Comparison of ENCODE assay signal across 1 cellular context in the genomic region with DNA sequence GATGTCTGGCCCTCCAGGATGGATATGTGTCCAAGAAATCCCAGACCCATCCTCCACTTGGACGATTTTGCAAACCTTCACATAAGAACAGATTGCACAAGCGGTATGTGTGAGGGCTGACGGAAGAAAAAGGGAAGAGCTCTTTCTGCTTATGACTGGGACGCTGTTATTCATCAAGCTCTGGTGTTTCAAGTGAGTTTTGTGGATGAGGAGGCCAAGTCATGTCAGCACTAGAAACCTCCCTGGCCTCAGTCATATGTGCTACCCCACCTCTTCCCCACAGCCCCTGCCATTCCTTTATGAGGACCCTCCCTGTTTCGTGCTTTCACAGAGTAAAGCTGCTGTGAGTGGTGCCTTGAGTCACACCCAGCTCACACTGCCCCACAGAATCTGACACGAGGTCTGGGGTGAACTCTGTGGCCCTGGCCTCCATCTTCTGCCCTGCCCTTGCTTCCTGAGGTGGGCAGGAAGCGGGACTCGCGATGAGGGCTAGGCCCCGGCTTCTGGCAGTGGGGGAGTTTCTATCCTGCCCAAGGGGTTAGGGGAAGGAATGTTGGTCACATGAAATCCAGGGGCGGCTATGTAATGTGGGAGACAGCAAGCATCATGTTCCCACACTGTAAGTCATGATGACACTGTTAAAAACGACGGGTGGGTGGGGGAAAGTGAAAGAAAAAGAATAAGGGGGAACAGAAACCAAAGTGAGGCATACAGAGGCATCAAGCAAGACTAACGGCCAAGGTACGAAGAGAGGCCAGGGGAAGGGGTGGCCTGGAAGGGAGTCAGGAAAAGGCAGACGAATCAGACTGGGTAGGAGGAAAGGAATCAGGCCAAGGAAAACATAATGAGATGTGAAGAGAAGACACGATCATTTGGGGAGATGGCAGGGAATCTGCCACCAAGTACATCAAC.
A peak's percentile ranks its signal among the peaks of the same experiment; 100 is the strongest.
TF ChIP-seq lines count a peak whose summit lies in the region.

No MANE protein-coding gene starts in this region.

TF ChIP-seq in GM12878, 131 proteins besides CTCF, POLR2A, EP300 and RAD21 (continues in another document):
- TF ChIP-seq, protein P1, sequence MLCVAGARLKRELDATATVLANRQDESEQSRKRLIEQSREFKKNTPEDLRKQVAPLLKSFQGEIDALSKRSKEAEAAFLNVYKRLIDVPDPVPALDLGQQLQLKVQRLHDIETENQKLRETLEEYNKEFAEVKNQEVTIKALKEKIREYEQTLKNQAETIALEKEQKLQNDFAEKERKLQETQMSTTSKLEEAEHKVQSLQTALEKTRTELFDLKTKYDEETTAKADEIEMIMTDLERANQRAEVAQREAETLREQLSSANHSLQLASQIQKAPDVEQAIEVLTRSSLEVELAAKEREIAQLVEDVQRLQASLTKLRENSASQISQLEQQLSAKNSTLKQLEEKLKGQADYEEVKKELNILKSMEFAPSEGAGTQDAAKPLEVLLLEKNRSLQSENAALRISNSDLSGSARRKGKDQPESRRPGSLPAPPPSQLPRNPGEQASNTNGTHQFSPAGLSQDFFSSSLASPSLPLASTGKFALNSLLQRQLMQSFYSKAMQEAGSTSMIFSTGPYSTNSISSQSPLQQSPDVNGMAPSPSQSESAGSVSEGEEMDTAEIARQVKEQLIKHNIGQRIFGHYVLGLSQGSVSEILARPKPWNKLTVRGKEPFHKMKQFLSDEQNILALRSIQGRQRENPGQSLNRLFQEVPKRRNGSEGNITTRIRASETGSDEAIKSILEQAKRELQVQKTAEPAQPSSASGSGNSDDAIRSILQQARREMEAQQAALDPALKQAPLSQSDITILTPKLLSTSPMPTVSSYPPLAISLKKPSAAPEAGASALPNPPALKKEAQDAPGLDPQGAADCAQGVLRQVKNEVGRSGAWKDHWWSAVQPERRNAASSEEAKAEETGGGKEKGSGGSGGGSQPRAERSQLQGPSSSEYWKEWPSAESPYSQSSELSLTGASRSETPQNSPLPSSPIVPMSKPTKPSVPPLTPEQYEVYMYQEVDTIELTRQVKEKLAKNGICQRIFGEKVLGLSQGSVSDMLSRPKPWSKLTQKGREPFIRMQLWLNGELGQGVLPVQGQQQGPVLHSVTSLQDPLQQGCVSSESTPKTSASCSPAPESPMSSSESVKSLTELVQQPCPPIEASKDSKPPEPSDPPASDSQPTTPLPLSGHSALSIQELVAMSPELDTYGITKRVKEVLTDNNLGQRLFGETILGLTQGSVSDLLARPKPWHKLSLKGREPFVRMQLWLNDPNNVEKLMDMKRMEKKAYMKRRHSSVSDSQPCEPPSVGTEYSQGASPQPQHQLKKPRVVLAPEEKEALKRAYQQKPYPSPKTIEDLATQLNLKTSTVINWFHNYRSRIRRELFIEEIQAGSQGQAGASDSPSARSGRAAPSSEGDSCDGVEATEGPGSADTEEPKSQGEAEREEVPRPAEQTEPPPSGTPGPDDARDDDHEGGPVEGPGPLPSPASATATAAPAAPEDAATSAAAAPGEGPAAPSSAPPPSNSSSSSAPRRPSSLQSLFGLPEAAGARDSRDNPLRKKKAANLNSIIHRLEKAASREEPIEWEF (IDR thresholded peaks at IDR 0.05; ENCODE audit: insufficient replicate concordance, low read depth, low read length), result peak; percentile 49
- TF ChIP-seq ZBED1 (IDR thresholded peaks at IDR 0.05; ENCODE audit: borderline replicate concordance) (peak; percentile 46; the same call in 1 of the 2 replicates), NFIC (IDR thresholded peaks at IDR 0.05; ENCODE audit: low read depth, low read length) (peak; percentile 92), PML (IDR thresholded peaks at IDR 0.05; ENCODE audit: low read length) (peak; percentile 56; the same call in 1 of the 2 replicates), CBX3 (IDR thresholded peaks at IDR 0.05; ENCODE audit: borderline replicate concordance, low read depth) (no peak), TBL1XR1 (IDR thresholded peaks at IDR 0.05; ENCODE audit: low read depth, low read length) (no peak), MXI1 (IDR thresholded peaks at IDR 0.05; ENCODE audit: low read depth, low read length) (peak; percentile 59; the same call in 1 of the 2 replicates), ZNF24 (IDR thresholded peaks at IDR 0.05) (no peak; the same call in 1 of the 2 replicates), SUZ12 (IDR thresholded peaks at IDR 0.05; ENCODE audit: unreplicated experiment) (no peak), RFX5 (IDR thresholded peaks at IDR 0.05; ENCODE audit: low read depth, low read length) (no peak), SUPT20H (IDR thresholded peaks at IDR 0.05; ENCODE audit: borderline replicate concordance, control insufficient read depth, low read depth, low read length) (no peak), GATAD2B (conservative IDR thresholded peaks at IDR 0.05; ENCODE audit: low read depth) (0 out of 2 replicates have a peak, but pooled peaks have one; percentile 78), SREBF1 (IDR thresholded peaks at IDR 0.05; ENCODE audit: low read length) (no peak), CREB1 (IDR thresholded peaks at IDR 0.05; ENCODE audit: low read depth) (peak; percentile 62), HCFC1 (IDR thresholded peaks at IDR 0.05; ENCODE audit: low read length) (0 out of 2 replicates have a peak, but pooled peaks have one; percentile 9), HDAC2 (IDR thresholded peaks at IDR 0.05) (no peak), CHD2 (IDR thresholded peaks at IDR 0.05; ENCODE audit: borderline replicate concordance, low read depth, low read length) (peak; percentile 22; the same call in 1 of the 2 replicates), JUND (IDR thresholded peaks at IDR 0.05; ENCODE audit: low read depth, low read length) (peak; percentile 79; the same call in 1 of the 2 replicates), FOS (IDR thresholded peaks at IDR 0.05; ENCODE audit: borderline replicate concordance, extremely low read depth, insufficient read length) (no peak), ASH2L (IDR thresholded peaks at IDR 0.05; ENCODE audit: borderline replicate concordance, low read depth) (no peak; the same call in 1 of the 2 replicates), ATF7 (IDR thresholded peaks at IDR 0.05; ENCODE audit: low read depth) (peak; percentile 94), RB1 (IDR thresholded peaks at IDR 0.05; ENCODE audit: borderline replicate concordance) (peak; percentile 44; the same call in 1 of the 2 replicates), IKZF1 (conservative IDR thresholded peaks at IDR 0.05) (peak; percentile 86; the same call in 1 of the 2 replicates), TAF1 (IDR thresholded peaks at IDR 0.05; ENCODE audit: borderline replicate concordance, low read depth, low read length) (peak; percentile 58), NR2C1 (IDR thresholded peaks at IDR 0.05) (no peak), BHLHE40 (IDR thresholded peaks at IDR 0.05; ENCODE audit: borderline replicate concordance in 1 of 2, low read depth in 2 of 2, low read length in 1 of 2) (peak; percentile 53 to 71)
- TF ChIP-seq, protein P2, sequence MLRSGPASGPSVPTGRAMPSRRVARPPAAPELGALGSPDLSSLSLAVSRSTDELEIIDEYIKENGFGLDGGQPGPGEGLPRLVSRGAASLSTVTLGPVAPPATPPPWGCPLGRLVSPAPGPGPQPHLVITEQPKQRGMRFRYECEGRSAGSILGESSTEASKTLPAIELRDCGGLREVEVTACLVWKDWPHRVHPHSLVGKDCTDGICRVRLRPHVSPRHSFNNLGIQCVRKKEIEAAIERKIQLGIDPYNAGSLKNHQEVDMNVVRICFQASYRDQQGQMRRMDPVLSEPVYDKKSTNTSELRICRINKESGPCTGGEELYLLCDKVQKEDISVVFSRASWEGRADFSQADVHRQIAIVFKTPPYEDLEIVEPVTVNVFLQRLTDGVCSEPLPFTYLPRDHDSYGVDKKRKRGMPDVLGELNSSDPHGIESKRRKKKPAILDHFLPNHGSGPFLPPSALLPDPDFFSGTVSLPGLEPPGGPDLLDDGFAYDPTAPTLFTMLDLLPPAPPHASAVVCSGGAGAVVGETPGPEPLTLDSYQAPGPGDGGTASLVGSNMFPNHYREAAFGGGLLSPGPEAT (IDR thresholded peaks at IDR 0.05; ENCODE audit: low read depth), result peak; percentile 83
- TF ChIP-seq, protein P3, sequence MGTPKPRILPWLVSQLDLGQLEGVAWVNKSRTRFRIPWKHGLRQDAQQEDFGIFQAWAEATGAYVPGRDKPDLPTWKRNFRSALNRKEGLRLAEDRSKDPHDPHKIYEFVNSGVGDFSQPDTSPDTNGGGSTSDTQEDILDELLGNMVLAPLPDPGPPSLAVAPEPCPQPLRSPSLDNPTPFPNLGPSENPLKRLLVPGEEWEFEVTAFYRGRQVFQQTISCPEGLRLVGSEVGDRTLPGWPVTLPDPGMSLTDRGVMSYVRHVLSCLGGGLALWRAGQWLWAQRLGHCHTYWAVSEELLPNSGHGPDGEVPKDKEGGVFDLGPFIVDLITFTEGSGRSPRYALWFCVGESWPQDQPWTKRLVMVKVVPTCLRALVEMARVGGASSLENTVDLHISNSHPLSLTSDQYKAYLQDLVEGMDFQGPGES (IDR thresholded peaks at IDR 0.05), result no peak
- TF ChIP-seq, protein P4, sequence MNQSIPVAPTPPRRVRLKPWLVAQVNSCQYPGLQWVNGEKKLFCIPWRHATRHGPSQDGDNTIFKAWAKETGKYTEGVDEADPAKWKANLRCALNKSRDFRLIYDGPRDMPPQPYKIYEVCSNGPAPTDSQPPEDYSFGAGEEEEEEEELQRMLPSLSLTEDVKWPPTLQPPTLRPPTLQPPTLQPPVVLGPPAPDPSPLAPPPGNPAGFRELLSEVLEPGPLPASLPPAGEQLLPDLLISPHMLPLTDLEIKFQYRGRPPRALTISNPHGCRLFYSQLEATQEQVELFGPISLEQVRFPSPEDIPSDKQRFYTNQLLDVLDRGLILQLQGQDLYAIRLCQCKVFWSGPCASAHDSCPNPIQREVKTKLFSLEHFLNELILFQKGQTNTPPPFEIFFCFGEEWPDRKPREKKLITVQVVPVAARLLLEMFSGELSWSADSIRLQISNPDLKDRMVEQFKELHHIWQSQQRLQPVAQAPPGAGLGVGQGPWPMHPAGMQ (IDR thresholded peaks at IDR 0.05; ENCODE audit: borderline replicate concordance), result no peak; the same call in 1 of the 2 replicates
- TF ChIP-seq, protein P5, sequence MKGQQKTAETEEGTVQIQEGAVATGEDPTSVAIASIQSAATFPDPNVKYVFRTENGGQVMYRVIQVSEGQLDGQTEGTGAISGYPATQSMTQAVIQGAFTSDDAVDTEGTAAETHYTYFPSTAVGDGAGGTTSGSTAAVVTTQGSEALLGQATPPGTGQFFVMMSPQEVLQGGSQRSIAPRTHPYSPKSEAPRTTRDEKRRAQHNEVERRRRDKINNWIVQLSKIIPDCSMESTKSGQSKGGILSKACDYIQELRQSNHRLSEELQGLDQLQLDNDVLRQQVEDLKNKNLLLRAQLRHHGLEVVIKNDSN (IDR thresholded peaks at IDR 0.05; ENCODE audit: borderline replicate concordance, extremely low read length, insufficient read depth, low read depth, low read length), result no peak
- TF ChIP-seq, protein P6, sequence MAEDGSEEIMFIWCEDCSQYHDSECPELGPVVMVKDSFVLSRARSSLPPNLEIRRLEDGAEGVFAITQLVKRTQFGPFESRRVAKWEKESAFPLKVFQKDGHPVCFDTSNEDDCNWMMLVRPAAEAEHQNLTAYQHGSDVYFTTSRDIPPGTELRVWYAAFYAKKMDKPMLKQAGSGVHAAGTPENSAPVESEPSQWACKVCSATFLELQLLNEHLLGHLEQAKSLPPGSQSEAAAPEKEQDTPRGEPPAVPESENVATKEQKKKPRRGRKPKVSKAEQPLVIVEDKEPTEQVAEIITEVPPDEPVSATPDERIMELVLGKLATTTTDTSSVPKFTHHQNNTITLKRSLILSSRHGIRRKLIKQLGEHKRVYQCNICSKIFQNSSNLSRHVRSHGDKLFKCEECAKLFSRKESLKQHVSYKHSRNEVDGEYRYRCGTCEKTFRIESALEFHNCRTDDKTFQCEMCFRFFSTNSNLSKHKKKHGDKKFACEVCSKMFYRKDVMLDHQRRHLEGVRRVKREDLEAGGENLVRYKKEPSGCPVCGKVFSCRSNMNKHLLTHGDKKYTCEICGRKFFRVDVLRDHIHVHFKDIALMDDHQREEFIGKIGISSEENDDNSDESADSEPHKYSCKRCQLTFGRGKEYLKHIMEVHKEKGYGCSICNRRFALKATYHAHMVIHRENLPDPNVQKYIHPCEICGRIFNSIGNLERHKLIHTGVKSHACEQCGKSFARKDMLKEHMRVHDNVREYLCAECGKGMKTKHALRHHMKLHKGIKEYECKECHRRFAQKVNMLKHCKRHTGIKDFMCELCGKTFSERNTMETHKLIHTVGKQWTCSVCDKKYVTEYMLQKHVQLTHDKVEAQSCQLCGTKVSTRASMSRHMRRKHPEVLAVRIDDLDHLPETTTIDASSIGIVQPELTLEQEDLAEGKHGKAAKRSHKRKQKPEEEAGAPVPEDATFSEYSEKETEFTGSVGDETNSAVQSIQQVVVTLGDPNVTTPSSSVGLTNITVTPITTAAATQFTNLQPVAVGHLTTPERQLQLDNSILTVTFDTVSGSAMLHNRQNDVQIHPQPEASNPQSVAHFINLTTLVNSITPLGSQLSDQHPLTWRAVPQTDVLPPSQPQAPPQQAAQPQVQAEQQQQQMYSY (CRISPR knock-in tag; IDR thresholded peaks at IDR 0.05), result no peak
- TF ChIP-seq, protein P7, sequence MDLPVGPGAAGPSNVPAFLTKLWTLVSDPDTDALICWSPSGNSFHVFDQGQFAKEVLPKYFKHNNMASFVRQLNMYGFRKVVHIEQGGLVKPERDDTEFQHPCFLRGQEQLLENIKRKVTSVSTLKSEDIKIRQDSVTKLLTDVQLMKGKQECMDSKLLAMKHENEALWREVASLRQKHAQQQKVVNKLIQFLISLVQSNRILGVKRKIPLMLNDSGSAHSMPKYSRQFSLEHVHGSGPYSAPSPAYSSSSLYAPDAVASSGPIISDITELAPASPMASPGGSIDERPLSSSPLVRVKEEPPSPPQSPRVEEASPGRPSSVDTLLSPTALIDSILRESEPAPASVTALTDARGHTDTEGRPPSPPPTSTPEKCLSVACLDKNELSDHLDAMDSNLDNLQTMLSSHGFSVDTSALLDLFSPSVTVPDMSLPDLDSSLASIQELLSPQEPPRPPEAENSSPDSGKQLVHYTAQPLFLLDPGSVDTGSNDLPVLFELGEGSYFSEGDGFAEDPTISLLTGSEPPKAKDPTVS (IDR thresholded peaks at IDR 0.05; ENCODE audit: low read depth, low read length), result no peak
- TF ChIP-seq, protein P8, sequence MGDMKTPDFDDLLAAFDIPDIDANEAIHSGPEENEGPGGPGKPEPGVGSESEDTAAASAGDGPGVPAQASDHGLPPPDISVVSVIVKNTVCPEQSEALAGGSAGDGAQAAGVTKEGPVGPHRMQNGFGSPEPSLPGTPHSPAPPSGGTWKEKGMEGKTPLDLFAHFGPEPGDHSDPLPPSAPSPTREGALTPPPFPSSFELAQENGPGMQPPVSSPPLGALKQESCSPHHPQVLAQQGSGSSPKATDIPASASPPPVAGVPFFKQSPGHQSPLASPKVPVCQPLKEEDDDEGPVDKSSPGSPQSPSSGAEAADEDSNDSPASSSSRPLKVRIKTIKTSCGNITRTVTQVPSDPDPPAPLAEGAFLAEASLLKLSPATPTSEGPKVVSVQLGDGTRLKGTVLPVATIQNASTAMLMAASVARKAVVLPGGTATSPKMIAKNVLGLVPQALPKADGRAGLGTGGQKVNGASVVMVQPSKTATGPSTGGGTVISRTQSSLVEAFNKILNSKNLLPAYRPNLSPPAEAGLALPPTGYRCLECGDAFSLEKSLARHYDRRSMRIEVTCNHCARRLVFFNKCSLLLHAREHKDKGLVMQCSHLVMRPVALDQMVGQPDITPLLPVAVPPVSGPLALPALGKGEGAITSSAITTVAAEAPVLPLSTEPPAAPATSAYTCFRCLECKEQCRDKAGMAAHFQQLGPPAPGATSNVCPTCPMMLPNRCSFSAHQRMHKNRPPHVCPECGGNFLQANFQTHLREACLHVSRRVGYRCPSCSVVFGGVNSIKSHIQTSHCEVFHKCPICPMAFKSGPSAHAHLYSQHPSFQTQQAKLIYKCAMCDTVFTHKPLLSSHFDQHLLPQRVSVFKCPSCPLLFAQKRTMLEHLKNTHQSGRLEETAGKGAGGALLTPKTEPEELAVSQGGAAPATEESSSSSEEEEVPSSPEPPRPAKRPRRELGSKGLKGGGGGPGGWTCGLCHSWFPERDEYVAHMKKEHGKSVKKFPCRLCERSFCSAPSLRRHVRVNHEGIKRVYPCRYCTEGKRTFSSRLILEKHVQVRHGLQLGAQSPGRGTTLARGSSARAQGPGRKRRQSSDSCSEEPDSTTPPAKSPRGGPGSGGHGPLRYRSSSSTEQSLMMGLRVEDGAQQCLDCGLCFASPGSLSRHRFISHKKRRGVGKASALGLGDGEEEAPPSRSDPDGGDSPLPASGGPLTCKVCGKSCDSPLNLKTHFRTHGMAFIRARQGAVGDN (IDR thresholded peaks at IDR 0.05), result peak; percentile 96
